ENCODE assay signal across 8 cellular contexts in the genomic region with DNA sequence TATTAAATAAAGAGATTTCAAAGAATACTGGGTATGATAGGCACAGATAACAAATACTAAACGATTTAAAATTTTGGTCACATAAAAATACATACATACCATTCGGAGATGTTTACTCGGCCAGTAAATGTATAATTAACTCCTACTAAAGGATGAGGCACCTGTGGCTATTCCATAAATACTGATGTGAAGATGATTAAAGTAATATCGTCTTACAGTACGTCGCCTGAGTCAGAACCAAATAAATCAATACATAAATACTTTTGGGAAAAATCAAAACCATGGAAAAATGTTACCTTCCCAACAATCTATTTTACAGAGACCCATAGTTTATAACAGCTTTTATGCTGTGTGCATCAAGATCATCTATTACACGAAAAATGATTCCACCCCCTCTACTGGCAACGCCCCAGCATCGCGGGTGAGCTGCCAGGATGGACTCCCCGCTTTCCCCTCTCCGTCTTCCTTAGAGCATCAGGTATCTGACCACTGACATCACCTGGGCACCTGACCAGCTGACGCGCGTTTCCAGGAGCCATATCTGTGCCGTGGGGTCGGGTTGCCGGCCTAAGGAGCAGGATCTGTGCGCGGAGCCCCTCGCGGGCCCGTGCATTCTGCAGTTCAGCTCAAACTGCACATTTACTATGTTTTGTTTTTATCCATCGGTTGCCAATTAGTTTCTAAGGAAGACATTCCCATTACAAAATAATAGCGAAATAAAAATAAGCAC. TPM values are rescaled to one million over a fixed set of nuclear protein-coding genes. Genes with fewer than 3 reads are reported as not detected.
DNase-seq lines count a peak whose midpoint lies in the region; ATAC-seq and TF ChIP-seq lines count a peak whose summit lies in the region.

No MANE protein-coding gene starts in this region.

- peaks cover 10% of the 10 kb centered on the region; the same call in 1 of the 2 replicates for H3K79me2 ChIP-seq in Karpas-422 (ENCODE audit: low read length)

- peaks cover 14% of the 10 kb centered on the region for H3K4me1 Mint-ChIP-seq in nephron

- peak overlapping the region; percentile 89 for H3K4me2 ChIP-seq in Karpas-422 (ENCODE audit: low read depth, low read length, poor library complexity, severe bottlenecking)

- no peaks in the 10 kb centered on the region for H3K36me3 Mint-ChIP-seq in nephron (ENCODE audit: low read depth)

- H2AFZ ChIP-seq in Karpas-422 (ENCODE audit: low read length): peak overlapping the region; percentile 91

- no peaks in the 10 kb centered on the region for H3K27me3 Mint-ChIP-seq in nephron (ENCODE audit: low read depth)

- H3K36me3 ChIP-seq in Karpas-422 (ENCODE audit: insufficient read depth, low read length): no peaks in the 10 kb centered on the region
- H3K36me3 ChIP-seq in stomach smooth muscle (ENCODE audit: control insufficient read depth in 2 of 2, insufficient read depth in 2 of 2, low read length in 2 of 2): no peaks in the 10 kb centered on the region

- peak; percentile 34 for TF ChIP-seq CTCF in fibroblast of mammary gland (conservative IDR thresholded peaks at IDR 0.05; ENCODE audit: control insufficient read depth, insufficient read depth, low read depth, low read length)
- TF ChIP-seq CTCF in nephron (IDR thresholded peaks at IDR 0.05; ENCODE audit: unreplicated experiment in 3 of 3): peak; percentile 56 to 68 (median 63)

- peak overlapping the region; percentile 79 for H3K9ac ChIP-seq in Karpas-422 (ENCODE audit: low read length)
- peak overlapping the region; percentile 72 to 76 for H3K9ac ChIP-seq in stomach smooth muscle (ENCODE audit: low read length in 2 of 2)

- peak overlapping the region; percentile 90 to 95 (median 94) for H3K4me3 Mint-ChIP-seq in nephron

- no peaks in the 10 kb centered on the region for H3K27me3 ChIP-seq in Karpas-422 (ENCODE audit: low read length)
- no peaks in the 10 kb centered on the region for H3K27me3 ChIP-seq in stomach smooth muscle (ENCODE audit: control insufficient read depth in 1 of 2, insufficient read depth in 2 of 2, low read length in 2 of 2)

- H4K20me1 ChIP-seq in Karpas-422 (ENCODE audit: insufficient read depth, low read depth, low read length): no peaks in the 10 kb centered on the region

- peak; percentile 62 for ATAC-seq in GM21737 (IDR thresholded peaks at IDR 0.05; ENCODE audit: unreplicated experiment)

- H3K9me2 ChIP-seq in Karpas-422 (replicated peaks; ENCODE audit: insufficient read depth, low read length): no peaks in the 10 kb centered on the region

- no peaks in the 10 kb centered on the region for H3K9me3 Mint-ChIP-seq in nephron

- H3K27ac ChIP-seq in Karpas-422 (ENCODE audit: low read length) (peak overlapping the region; percentile 68), stomach smooth muscle (ENCODE audit: low read length) (peak overlapping the region; percentile 69)

- H3K27ac Mint-ChIP-seq in nephron: peak overlapping the region; percentile 89 to 96 (median 92)

- H3K4me3 ChIP-seq in Karpas-422 (ENCODE audit: low read length) (peak overlapping the region; percentile 85), fibroblast of mammary gland (ENCODE audit: control insufficient read depth, low read depth, low read length) (peak overlapping the region; percentile 87), stomach smooth muscle (ENCODE audit: low read length in 2 of 2) (peak overlapping the region; percentile 83 to 88)

- H3K4me1 ChIP-seq in Karpas-422 (ENCODE audit: low read length) (peaks cover 20% of the 10 kb centered on the region), stomach smooth muscle (ENCODE audit: control insufficient read depth, insufficient read depth, low read length) (no peaks in the 10 kb centered on the region)

- H3K9me3 ChIP-seq in Karpas-422 (ENCODE audit: low read length) (no peaks in the 10 kb centered on the region), stomach smooth muscle (ENCODE audit: control insufficient read depth in 2 of 2, low read length in 2 of 2) (no peaks in the 10 kb centered on the region)

- peak; percentile 93 for DNase-seq in DMS79 treated with DMSO at 0.1 percent for 48 hours (lab: John Stamatoyannopoulos, UW)
- peak; percentile 91 for DNase-seq in Karpas-422
- DNase-seq in RKO (ENCODE audit: low spot score): peak; percentile 83
- peak; percentile 23 to 35 for DNase-seq in activated T-helper 1 cell treated with anti-CD3 and anti-CD28 coated beads, Interleukin-2, amount 50 U/mL, for 16 hours (ENCODE audit: low read depth in 1 of 2, low spot score in 1 of 2)
- DNase-seq in fibroblast of mammary gland (ENCODE audit: low read depth): peak; percentile 48

RNA-seq across cellular contexts. Expression of gene ICA1L, which starts 1.0 kb away (rescaled TPM):
- 10.1 and 13.2 TPM in 2 replicates for total RNA-seq in Karpas-422 (2014; rRNA removed; shearing (Covaris generic); ENCODE audit: low replicate concordance)

RNA-seq across cellular contexts. Expression of gene WDR12, which starts 40.9 kb away (rescaled TPM):
- 63.9 and 129 TPM in 2 replicates for total RNA-seq in Karpas-422 (2014; rRNA removed; shearing (Covaris generic); ENCODE audit: low replicate concordance)

RNA-seq across cellular contexts. Expression of gene CARF, which starts 41.5 kb away (rescaled TPM):
- 11.8 and 13.8 TPM in 2 replicates for total RNA-seq in Karpas-422 (2014; rRNA removed; shearing (Covaris generic); ENCODE audit: low replicate concordance)

Comparison
In these comparisons a context has a peak if more than half of its experiments do, and no peak if none do; other contexts are left out.
1. Peak in every context shown above with its lines: DNase-seq, ATAC-seq, H3K4me3 ChIP-seq and H3K27ac ChIP-seq.
2. DNase-seq: peak in every context shown above with its lines; median percentile 93 in DMS79 treated with DMSO at 0.1 percent for 48 hours; 91 in Karpas-422; 83 in RKO; 48 in fibroblast of mammary gland; 29 in activated T-helper 1 cell treated with anti-CD3 and anti-CD28 coated beads, Interleukin-2, amount 50 U/mL, for 16 hours.